In the genomic region with DNA sequence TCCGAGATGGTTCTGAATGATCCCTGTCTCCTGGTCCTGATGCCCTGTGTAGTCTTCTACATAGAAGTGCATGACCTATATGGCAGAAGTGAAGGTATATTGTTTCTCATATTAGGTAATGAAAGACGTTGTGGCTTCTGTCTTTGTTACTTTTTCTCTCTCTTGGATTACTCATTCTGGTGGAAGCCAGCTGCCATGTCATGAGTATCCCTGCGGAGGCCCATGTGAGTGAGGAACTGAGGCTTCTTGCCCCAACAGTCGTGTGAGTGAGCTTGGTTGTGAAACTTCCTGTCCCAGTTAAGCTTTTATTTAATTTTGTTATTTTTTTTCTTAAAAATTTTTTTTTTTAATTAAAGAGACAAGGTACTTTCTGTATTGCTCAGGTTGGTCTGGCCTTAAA, we compare ENCODE assay signal across 13 cellular contexts.
DNase-seq lines count a peak whose midpoint lies in the region; ATAC-seq and TF ChIP-seq lines count a peak whose summit lies in the region.
"Had no signal": no experiment of that assay in that cellular context is flagged by ENCODE, and none has a peak within 500 bp of the region (broad histone marks: within the 10 kb centered on the region; RNA-seq: fewer than 3 reads in every experiment).

No MANE protein-coding gene starts in this region.

- no peaks in the 10 kb centered on the region for H3K27me3 ChIP-seq in psoas muscle (ENCODE audit: insufficient read depth in 3 of 3, low read length in 2 of 3)
- H3K27me3 ChIP-seq in CD8-positive, alpha-beta memory T cell (ENCODE audit: insufficient read depth, low read length, poor library complexity, severe bottlenecking): no peaks in the 10 kb centered on the region

- peak; percentile 61 for DNase-seq in EL
- peak; percentile 93 for DNase-seq in NOMO-1 treated with DMSO at 0.1 percent for 48 hours (lab: John Stamatoyannopoulos, UW; ENCODE audit: unreplicated experiment)
- peak; percentile 2 for DNase-seq in epithelial cell of proximal tubule (ENCODE audit: low read depth)
- DNase-seq in psoas muscle: peak; percentile 35 to 51
- DNase-seq in NCI-H345 treated with DMSO at 0.1 percent for 48 hours (lab: John Stamatoyannopoulos, UW; ENCODE audit: unreplicated experiment): no peak
- no peak for DNase-seq in sciatic nerve (ENCODE audit: low spot score)
- no peak for DNase-seq in CD8-positive, alpha-beta memory T cell
- DNase-seq: amniotic stem cell; effector CD4-positive, alpha-beta T cell; Right ventricle myocardium superior had no signal

- no peak for TF ChIP-seq CTCF in epithelial cell of proximal tubule (conservative IDR thresholded peaks at IDR 0.05; ENCODE audit: low read depth, low read length)
- TF ChIP-seq CTCF in psoas muscle (IDR thresholded peaks at IDR 0.05): no peak

- H3K36me3 ChIP-seq in psoas muscle (ENCODE audit: insufficient read depth in 1 of 2, low read depth in 1 of 2): peaks cover 2 to 89% of the 10 kb centered on the region in 2 donors
- H3K36me3 ChIP-seq in CD8-positive, alpha-beta memory T cell (ENCODE audit: insufficient read depth, low read length): peaks cover 26% of the 10 kb centered on the region

- intact Hi-C loops in psoas muscle (cut with DNase I) (no loop called here), sciatic nerve (cut with DNase I) (no loop called here)

- no peaks in the 10 kb centered on the region for H3K9me3 ChIP-seq in psoas muscle
- no peaks in the 10 kb centered on the region for H3K9me3 ChIP-seq in CD8-positive, alpha-beta memory T cell (ENCODE audit: low read length)

- no peaks in the 10 kb centered on the region for H3K27me3 Mint-ChIP-seq in CD8-positive, alpha-beta memory T cell
- H3K27me3 Mint-ChIP-seq: memory B cell had no signal

- H3K36me3 Mint-ChIP-seq in CD8-positive, alpha-beta memory T cell: peaks cover 21 to 72% (median 25%) of the 10 kb centered on the region in 3 donors

- H3K4me1 ChIP-seq in psoas muscle: peaks cover 10% of the 10 kb centered on the region
- no peaks in the 10 kb centered on the region for H3K4me1 ChIP-seq in CD8-positive, alpha-beta memory T cell (ENCODE audit: insufficient read depth, low read length)
- H3K4me1 ChIP-seq: parathyroid adenoma had no signal

- H3K27ac ChIP-seq in psoas muscle: no peak overlapping the region
- no peak overlapping the region for H3K27ac ChIP-seq in CD8-positive, alpha-beta memory T cell (ENCODE audit: low read depth, low read length)
- H3K27ac ChIP-seq: parathyroid adenoma had no signal

- 75 to 91% (median 78%) methylated on average over 4 of the region's 4 CpGs for WGBS in psoas muscle, 3 donors

- H3K9me3 Mint-ChIP-seq in CD8-positive, alpha-beta memory T cell: peaks cover 0 to 3% (median 0%) of the 10 kb centered on the region in 5 donors

- peaks cover 5 to 7% (median 6%) of the 10 kb centered on the region in 3 donors for H3K4me1 Mint-ChIP-seq in CD8-positive, alpha-beta memory T cell
- H3K4me1 Mint-ChIP-seq: memory B cell had no signal

- no peak overlapping the region for H3K4me3 ChIP-seq in epithelial cell of proximal tubule (ENCODE audit: low read depth, low read length)
- H3K4me3 ChIP-seq in psoas muscle: no peak overlapping the region
- no peak overlapping the region for H3K4me3 ChIP-seq in CD8-positive, alpha-beta memory T cell (ENCODE audit: low read length)

- peak overlapping the region in 4 of 8 donors; percentile 29 to 61 (median 38) for H3K27ac Mint-ChIP-seq in CD8-positive, alpha-beta memory T cell
- H3K27ac Mint-ChIP-seq: memory B cell had no signal

- ATAC-seq in psoas muscle (peak; percentile 45 to 64 (median 50)), GM21526 (IDR thresholded peaks at IDR 0.05; ENCODE audit: low FRiP score, unreplicated experiment) (no peak), sciatic nerve (no peak)

- no peak overlapping the region for H3K4me3 Mint-ChIP-seq in CD8-positive, alpha-beta memory T cell
- H3K4me3 Mint-ChIP-seq: memory B cell had no signal

- POLR2A ChIA-PET in CD8-positive, alpha-beta memory T cell (lab: Charles Lee): no interaction called here

- CTCF ChIA-PET in CD8-positive, alpha-beta memory T cell (lab: Charles Lee): no interaction called here

Comparison
In these comparisons a context has a peak if more than half of its experiments do, and no peak if none do; other contexts are left out.
1. DNase-seq: peak in EL (single experiment), NOMO-1 treated with DMSO at 0.1 percent for 48 hours (single experiment), epithelial cell of proximal tubule (single experiment) and psoas muscle (2 of 2); none in NCI-H345 treated with DMSO at 0.1 percent for 48 hours (single experiment), sciatic nerve (single experiment) and CD8-positive, alpha-beta memory T cell (0 of 5).
2. ATAC-seq: peak in psoas muscle (4 of 4); none in GM21526 (single experiment) and sciatic nerve (single experiment).